Comparison of ENCODE assay signal across 9 cellular contexts in the genomic region with DNA sequence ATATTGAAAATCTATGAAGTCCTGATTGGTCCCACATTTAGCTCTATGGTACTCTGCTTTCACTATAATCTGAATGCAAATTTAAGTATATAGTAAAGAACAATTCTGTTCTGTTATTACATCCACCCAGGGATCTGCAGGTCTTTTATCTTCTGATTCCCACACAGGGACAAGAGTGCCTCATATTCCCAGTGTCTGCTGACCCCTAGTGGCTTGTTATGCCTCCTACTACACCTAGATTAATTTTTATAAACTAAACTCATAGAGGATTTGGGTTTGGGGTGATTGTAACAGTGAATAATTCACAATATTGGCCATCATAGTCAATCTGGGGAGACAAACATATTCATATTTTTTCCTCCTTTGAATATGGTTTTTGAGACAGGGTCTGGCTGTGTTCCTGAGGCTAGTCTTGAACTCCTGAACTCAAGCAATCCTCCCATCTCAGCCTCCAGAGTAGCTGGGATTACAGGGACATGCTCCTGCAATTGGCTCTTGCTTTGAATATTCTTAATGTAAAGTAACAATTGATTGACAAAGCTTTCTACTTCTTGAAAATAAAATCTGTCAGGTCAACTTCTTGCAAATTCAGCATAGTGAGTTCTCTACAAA.
DNase-seq lines count a peak whose midpoint lies in the region; ATAC-seq and TF ChIP-seq lines count a peak whose summit lies in the region.
"Had no signal": no experiment of that assay in that cellular context is flagged by ENCODE, and none has a peak within 500 bp of the region (broad histone marks: within the 10 kb centered on the region; RNA-seq: fewer than 3 reads in every experiment).

No MANE protein-coding gene starts in this region.

- H3F3A ChIP-seq in GM23248 (ENCODE audit: insufficient read depth) (no peaks in the 10 kb centered on the region), PC-3 (ENCODE audit: low read length, unreplicated experiment) (no peaks in the 10 kb centered on the region)

- TF ChIP-seq CTCF in PC-3 (conservative IDR thresholded peaks at IDR 0.05; ENCODE audit: low read depth, low read length): peak; percentile 87
- peak; percentile 85 for TF ChIP-seq CTCF in epithelial cell of esophagus (IDR thresholded peaks at IDR 0.05; ENCODE audit: insufficient read depth, low read depth, low read length, missing control alignments)
- TF ChIP-seq CTCF in osteoblast (IDR thresholded peaks at IDR 0.05; ENCODE audit: extremely low read depth, low read depth, low read length): peak; percentile 51

- H3K4me1 ChIP-seq in GM23248 (ENCODE audit: insufficient read depth) (no peaks in the 10 kb centered on the region; the same call in 1 of the 2 replicates), PC-3 (ENCODE audit: insufficient read depth, low read length) (no peaks in the 10 kb centered on the region), osteoblast (ENCODE audit: insufficient read depth, low read length) (no peaks in the 10 kb centered on the region)

- no peak overlapping the region for H2AFZ ChIP-seq in GM23248
- no peak overlapping the region for H2AFZ ChIP-seq in PC-3 (ENCODE audit: low read length)
- H2AFZ ChIP-seq in osteoblast (ENCODE audit: low read length): no peak overlapping the region

- H3K36me3 ChIP-seq in GM23248 (ENCODE audit: low read depth): no peaks in the 10 kb centered on the region
- no peaks in the 10 kb centered on the region for H3K36me3 ChIP-seq in PC-3 (ENCODE audit: low read depth, low read length)
- H3K36me3 ChIP-seq in osteoblast (ENCODE audit: insufficient read depth, low read length): no peaks in the 10 kb centered on the region
- H3K36me3 ChIP-seq: BLaER1 treated with 17β-estradiol and CSF1 and Interleukin-3, amounts not matched to agents 10 nM and 100 nM had no signal

- H3K9me3 ChIP-seq in GM23248 (ENCODE audit: low read depth) (no peaks in the 10 kb centered on the region), PC-3 (ENCODE audit: low read length) (no peaks in the 10 kb centered on the region), osteoblast (ENCODE audit: low read depth, low read length) (no peaks in the 10 kb centered on the region)
- H3K9me3 ChIP-seq: BLaER1 treated with 17β-estradiol and CSF1 and Interleukin-3, amounts not matched to agents 10 nM and 100 nM had no signal

- no peaks in the 10 kb centered on the region for H3K4me1 Mint-ChIP-seq in activated CD4-positive, alpha-beta T cell treated with anti-CD3 and anti-CD28 coated beads, Interleukin-2, amount 10 ng/mL, durations not matched to agents 7 days and 5 days

- H3K27ac ChIP-seq in GM23248: no peak overlapping the region
- H3K27ac ChIP-seq in PC-3 (ENCODE audit: low read length): no peak overlapping the region
- H3K27ac ChIP-seq in osteoblast (ENCODE audit: low read depth, low read length): no peak overlapping the region
- H3K27ac ChIP-seq: BLaER1 treated with 17β-estradiol and CSF1 and Interleukin-3, amounts not matched to agents 10 nM and 100 nM had no signal

- no peaks in the 10 kb centered on the region for H3K36me3 Mint-ChIP-seq in activated CD4-positive, alpha-beta T cell treated with anti-CD3 and anti-CD28 coated beads, Interleukin-2, amount 10 ng/mL, durations not matched to agents 7 days and 5 days (ENCODE audit: low read depth)

- no peaks in the 10 kb centered on the region for H3K27me3 Mint-ChIP-seq in activated CD4-positive, alpha-beta T cell treated with anti-CD3 and anti-CD28 coated beads, Interleukin-2, amount 10 ng/mL, durations not matched to agents 7 days and 5 days

- in situ Hi-C loops in GM23248 (cut with MboI): loop anchor here (25.0 kb wide), 2 partner anchors 618 to 1293 kb away; no protein-coding TSS in a partner anchor

- no peak overlapping the region for H3K4me3 Mint-ChIP-seq in activated CD4-positive, alpha-beta T cell treated with anti-CD3 and anti-CD28 coated beads, Interleukin-2, amount 10 ng/mL, durations not matched to agents 7 days and 5 days

- H3K9ac ChIP-seq in GM23248 (no peak overlapping the region), PC-3 (ENCODE audit: low read length) (no peak overlapping the region)
- H3K9ac ChIP-seq: BLaER1 treated with 17β-estradiol and CSF1 and Interleukin-3, amounts not matched to agents 10 nM and 100 nM had no signal

- CTCF ChIA-PET in activated CD4-positive, alpha-beta T cell treated with anti-CD3 and anti-CD28 coated beads, Interleukin-2, amount 10 ng/mL, durations not matched to agents 7 days and 5 days (lab: Charles Lee): interaction anchor here (1.8 kb wide), 1 partner anchor 16 kb away, joined by 4 read pairs; no protein-coding TSS in a partner anchor
- CTCF ChIA-PET in PC-3 (lab: Charles Lee): interaction anchor here (0.7 kb wide), 1 partner anchor 65 kb away, joined by 5 read pairs; no protein-coding TSS in a partner anchor

- H3K9me2 ChIP-seq in GM23248 (ENCODE audit: insufficient read depth) (no peaks in the 10 kb centered on the region), PC-3 (replicated peaks; ENCODE audit: low read length) (no peaks in the 10 kb centered on the region)

- no TSS peak for BruUV-seq in PC-3 (replicated peaks; lab: Mats Ljungman, UMichigan)

- H3K4me3 ChIP-seq in GM23248 (no peak overlapping the region), PC-3 (ENCODE audit: low read length) (no peak overlapping the region), epithelial cell of esophagus (ENCODE audit: low read length) (no peak overlapping the region), osteoblast (ENCODE audit: insufficient read depth, low read length) (no peak overlapping the region)
- H3K4me3 ChIP-seq: BLaER1 treated with 17β-estradiol and CSF1 and Interleukin-3, amounts not matched to agents 10 nM and 100 nM had no signal

- no peak overlapping the region for H3K4me2 ChIP-seq in GM23248 (ENCODE audit: unreplicated experiment)
- no peak overlapping the region for H3K4me2 ChIP-seq in PC-3 (ENCODE audit: low read length)
- H3K4me2 ChIP-seq in osteoblast (ENCODE audit: insufficient read depth, low read length): no peak overlapping the region
- H3K4me2 ChIP-seq: BLaER1 treated with 17β-estradiol and CSF1 and Interleukin-3, amounts not matched to agents 10 nM and 100 nM had no signal

- peaks cover 12% of the 10 kb centered on the region; the same call in 1 of the 2 replicates for H3K27me3 ChIP-seq in GM23248 (replicated peaks; ENCODE audit: insufficient read depth)
- H3K27me3 ChIP-seq in PC-3 (ENCODE audit: low read length): no peaks in the 10 kb centered on the region
- H3K27me3 ChIP-seq in osteoblast (ENCODE audit: insufficient read depth, low read length): no peaks in the 10 kb centered on the region
- H3K27me3 ChIP-seq: BLaER1 treated with 17β-estradiol and CSF1 and Interleukin-3, amounts not matched to agents 10 nM and 100 nM had no signal

- intact Hi-C loops in PC-3 (cut with micrococcal nuclease): loop anchor here (1.0 to 5.0 kb wide), 6 partner anchors 148 to 1286 kb away; no protein-coding TSS in a partner anchor

- no peak overlapping the region for H3K27ac Mint-ChIP-seq in activated CD4-positive, alpha-beta T cell treated with anti-CD3 and anti-CD28 coated beads, Interleukin-2, amount 10 ng/mL, durations not matched to agents 7 days and 5 days

- DNase-seq in activated CD4-positive, alpha-beta T cell treated with anti-CD3 and anti-CD28 coated beads for 48 hours: peak; percentile 10
- DNase-seq in activated CD4-positive, alpha-beta T cell treated with anti-CD3 and anti-CD28 coated beads, Interleukin-2, amount 10 ng/mL, durations not matched to agents 7 days and 5 days: no peak
- DNase-seq in GM23248: peak; percentile 73
- peak; percentile 71 for DNase-seq in PC-3
- peak; percentile 73 for DNase-seq in epithelial cell of esophagus (ENCODE audit: low read depth)
- peak; percentile 76 for DNase-seq in osteoblast (ENCODE audit: insufficient read length, low spot score, missing footprints)
- DNase-seq in stimulated activated CD4-positive, alpha-beta T cell treated with anti-CD3 and anti-CD28 coated beads, Interleukin-4, amount 100 ng/mL, for 24 hours: no peak

- no peaks in the 10 kb centered on the region for H3K79me2 ChIP-seq in GM23248 (ENCODE audit: insufficient read depth)
- H3K79me2 ChIP-seq in PC-3 (ENCODE audit: low read length): no peaks in the 10 kb centered on the region
- no peaks in the 10 kb centered on the region for H3K79me2 ChIP-seq in osteoblast (ENCODE audit: insufficient read depth, low read length)

- H4K20me1 ChIP-seq in GM23248 (ENCODE audit: insufficient read depth) (no peaks in the 10 kb centered on the region), PC-3 (ENCODE audit: low read length) (no peaks in the 10 kb centered on the region), osteoblast (ENCODE audit: insufficient read depth, low read length) (no peaks in the 10 kb centered on the region)
- H4K20me1 ChIP-seq: BLaER1 treated with 17β-estradiol and CSF1 and Interleukin-3, amounts not matched to agents 10 nM and 100 nM had no signal

- POLR2A ChIA-PET in activated CD4-positive, alpha-beta T cell treated with anti-CD3 and anti-CD28 coated beads, Interleukin-2, amount 10 ng/mL, durations not matched to agents 7 days and 5 days (lab: Charles Lee): no interaction called here
- POLR2A ChIA-PET in PC-3 (lab: Charles Lee; ENCODE audit: unreplicated experiment): no interaction called here

- H3K9me3 Mint-ChIP-seq in activated CD4-positive, alpha-beta T cell treated with anti-CD3 and anti-CD28 coated beads, Interleukin-2, amount 10 ng/mL, durations not matched to agents 7 days and 5 days: no peaks in the 10 kb centered on the region

- peak; percentile 95 for ATAC-seq in PC-3

- no peak for TF ChIP-seq EP300 in Ishikawa (IDR thresholded peaks at IDR 0.05; ENCODE audit: borderline replicate concordance)

- TF ChIP-seq RAD21 in Ishikawa (IDR thresholded peaks at IDR 0.05; ENCODE audit: low read depth): peak; percentile 83

TF ChIP-seq in Ishikawa, 13 proteins besides CTCF, POLR2A, EP300 and RAD21:
- TF ChIP-seq TEAD4 (IDR thresholded peaks at IDR 0.05) (no peak), EGR1 (IDR thresholded peaks at IDR 0.05) (no peak), TCF12 (IDR thresholded peaks at IDR 0.05; ENCODE audit: low read depth) (no peak)
TF ChIP-seq in Ishikawa: peak in this region for 0.

Comparison
In these comparisons a context has a peak if more than half of its experiments do, and no peak if none do; other contexts are left out.
1. DNase-seq: peak in activated CD4-positive, alpha-beta T cell treated with anti-CD3 and anti-CD28 coated beads for 48 hours (single experiment), GM23248 (single experiment), PC-3 (single experiment), epithelial cell of esophagus (single experiment) and osteoblast (single experiment); none in activated CD4-positive, alpha-beta T cell treated with anti-CD3 and anti-CD28 coated beads, Interleukin-2, amount 10 ng/mL, durations not matched to agents 7 days and 5 days (single experiment) and stimulated activated CD4-positive, alpha-beta T cell treated with anti-CD3 and anti-CD28 coated beads, Interleukin-4, amount 100 ng/mL, for 24 hours (single experiment).
2. Peak in every context shown above with its lines, with median percentiles within 50 percentile points of each other: CTCF ChIP-seq.